16 cellular contexts compared by ENCODE assay signal in the genomic region with DNA sequence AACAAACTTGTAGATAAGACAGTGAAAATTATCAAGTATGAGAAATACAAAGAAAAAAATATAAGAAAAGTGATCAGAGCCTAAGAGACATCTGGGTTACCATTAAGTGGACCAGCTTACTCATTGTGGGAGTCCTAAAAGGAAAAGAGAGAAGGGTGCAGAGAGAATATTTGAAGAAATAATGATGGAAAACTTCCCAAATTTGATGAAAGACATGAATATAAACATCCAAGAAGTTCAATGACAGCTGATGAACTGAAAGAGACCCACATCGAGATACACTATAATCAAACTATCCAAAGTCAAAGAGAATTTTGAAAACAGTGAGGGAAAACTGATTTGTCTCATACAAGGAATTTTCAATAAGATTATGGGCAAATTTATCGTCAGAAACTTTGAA. TPM values are rescaled to one million over a fixed set of nuclear protein-coding genes. Genes with fewer than 3 reads are reported as not detected.
DNase-seq lines count a peak whose midpoint lies in the region; ATAC-seq and TF ChIP-seq lines count a peak whose summit lies in the region.
"Had no signal": no experiment of that assay in that cellular context is flagged by ENCODE, and none has a peak within 500 bp of the region (broad histone marks: within the 10 kb centered on the region; RNA-seq: fewer than 3 reads in every experiment).

No MANE protein-coding gene starts in this region.

- peak overlapping the region; percentile 6 for H3K27ac Mint-ChIP-seq in activated CD8-positive, alpha-beta T cell treated with anti-CD3 and anti-CD28 coated beads for 36 hours
- H3K27ac Mint-ChIP-seq in activated CD8-positive, alpha-beta T cell treated with anti-CD3 and anti-CD28 coated beads, Interleukin-2, amount 10 ng/mL, durations not matched to agents 7 days and 5 days, result no peak overlapping the region
- H3K27ac Mint-ChIP-seq in CD4-positive, alpha-beta memory T cell, result peak overlapping the region; percentile 13 to 85 (median 59)
- H3K27ac Mint-ChIP-seq in T-helper 17 cell, result peak overlapping the region; percentile 94
- H3K27ac Mint-ChIP-seq in naive thymus-derived CD8-positive, alpha-beta T cell, result peak overlapping the region in 9 of 10 donors; percentile 24 to 97 (median 66)
- H3K27ac Mint-ChIP-seq: HFFc6 had no signal

- intact Hi-C loops in activated CD8-positive, alpha-beta T cell treated with anti-CD3 and anti-CD28 coated beads for 36 hours (cut with micrococcal nuclease), result no loop called here
- intact Hi-C loops in CD4-positive, alpha-beta memory T cell (cut with micrococcal nuclease), result no loop called here
- intact Hi-C loops in right lobe of liver (cut with DNase I), result no loop called here
- intact Hi-C loops in OCI-LY7 (cut with micrococcal nuclease; ENCODE audit: unreplicated experiment), result no loop called here

- H3K9me3 Mint-ChIP-seq in activated CD8-positive, alpha-beta T cell treated with anti-CD3 and anti-CD28 coated beads for 36 hours, result peaks cover 21% of the 10 kb centered on the region
- peaks cover 12% of the 10 kb centered on the region for H3K9me3 Mint-ChIP-seq in activated CD8-positive, alpha-beta T cell treated with anti-CD3 and anti-CD28 coated beads, Interleukin-2, amount 10 ng/mL, durations not matched to agents 7 days and 5 days (ENCODE audit: insufficient read depth)
- peaks cover 0 to 11% (median 8%) of the 10 kb centered on the region in 8 donors for H3K9me3 Mint-ChIP-seq in CD4-positive, alpha-beta memory T cell
- H3K9me3 Mint-ChIP-seq in naive thymus-derived CD8-positive, alpha-beta T cell, result peaks cover 6 to 17% (median 12%) of the 10 kb centered on the region in 9 donors
- H3K9me3 Mint-ChIP-seq: HFFc6 had no signal

- H2AFZ ChIP-seq in OCI-LY7 (ENCODE audit: low read length), result no peak overlapping the region

- H3K4me3 ChIP-seq in CD4-positive, alpha-beta memory T cell (ENCODE audit: low read length in 2 of 2), result no peak overlapping the region
- no peak overlapping the region for H3K4me3 ChIP-seq in right lobe of liver
- H3K4me3 ChIP-seq in OCI-LY7 (ENCODE audit: low read depth, low read length, poor library complexity, severe bottlenecking), result no peak overlapping the region
- H3K4me3 ChIP-seq: K562 had no signal

- no peak for TF ChIP-seq CTCF in activated CD8-positive, alpha-beta T cell treated with anti-CD3 and anti-CD28 coated beads for 36 hours (IDR thresholded peaks at IDR 0.05)
- TF ChIP-seq CTCF in right lobe of liver (IDR thresholded peaks at IDR 0.05), result no peak
- TF ChIP-seq CTCF in OCI-LY7 (conservative IDR thresholded peaks at IDR 0.05; ENCODE audit: low read length), result no peak

- peaks cover 21% of the 10 kb centered on the region; the same call in 1 of the 2 replicates for H3K79me2 ChIP-seq in OCI-LY7 (ENCODE audit: insufficient read depth, low read depth, low read length)

- H3K4me1 Mint-ChIP-seq in activated CD8-positive, alpha-beta T cell treated with anti-CD3 and anti-CD28 coated beads for 36 hours (ENCODE audit: low read depth), result peaks cover 86% of the 10 kb centered on the region
- H3K4me1 Mint-ChIP-seq in activated CD8-positive, alpha-beta T cell treated with anti-CD3 and anti-CD28 coated beads, Interleukin-2, amount 10 ng/mL, durations not matched to agents 7 days and 5 days (ENCODE audit: low read depth), result peaks cover 80% of the 10 kb centered on the region
- peaks cover 75 to 99% (median 86%) of the 10 kb centered on the region in 4 donors for H3K4me1 Mint-ChIP-seq in CD4-positive, alpha-beta memory T cell
- H3K4me1 Mint-ChIP-seq in T-helper 17 cell, result peaks cover 65% of the 10 kb centered on the region
- peaks cover 52 to 96% (median 86%) of the 10 kb centered on the region in 4 donors for H3K4me1 Mint-ChIP-seq in naive thymus-derived CD8-positive, alpha-beta T cell

- no peaks in the 10 kb centered on the region for H3K36me3 ChIP-seq in CD4-positive, alpha-beta memory T cell (ENCODE audit: insufficient read depth, low read length)
- H3K36me3 ChIP-seq in right lobe of liver, result no peaks in the 10 kb centered on the region
- H3K36me3 ChIP-seq in OCI-LY7 (ENCODE audit: insufficient read depth, low read length), result peaks cover 51% of the 10 kb centered on the region

- no peak overlapping the region for H3K27ac ChIP-seq in CD4-positive, alpha-beta memory T cell (ENCODE audit: low read depth, low read length)
- no peak overlapping the region for H3K27ac ChIP-seq in right lobe of liver
- no peak overlapping the region for H3K27ac ChIP-seq in OCI-LY7 (ENCODE audit: low read depth, low read length, poor library complexity, severe bottlenecking)

- POLR2A ChIA-PET in activated CD8-positive, alpha-beta T cell treated with anti-CD3 and anti-CD28 coated beads for 36 hours (lab: Charles Lee), result interaction anchor here (0.8 to 3.4 kb wide), 2 partner anchors 14 to 23 kb away, joined by 3 to 10 read pairs; a partner anchor contains a TSS
- POLR2A ChIA-PET in activated CD8-positive, alpha-beta T cell treated with anti-CD3 and anti-CD28 coated beads, Interleukin-2, amount 10 ng/mL, durations not matched to agents 7 days and 5 days (lab: Charles Lee), result interaction anchor here (1.6 to 2.9 kb wide), 3 partner anchors 9 to 152 kb away, joined by 3 to 9 read pairs (median 9); no protein-coding TSS in a partner anchor
- POLR2A ChIA-PET in CD4-positive, alpha-beta memory T cell (lab: Charles Lee; ENCODE audit: partially characterized antibody), result interaction anchor here (1.3 to 23.2 kb wide), 8 partner anchors 11 to 151 kb away, joined by 3 to 728 read pairs (median 10); a partner anchor contains a TSS
- POLR2A ChIA-PET in naive thymus-derived CD8-positive, alpha-beta T cell (lab: Charles Lee), result interaction anchor here (0.5 to 11.4 kb wide), 3 partner anchors 8 to 26 kb away, joined by 3 to 281 read pairs (median 3); no protein-coding TSS in a partner anchor
- POLR2A ChIA-PET in OCI-LY7 (lab: Charles Lee), result interaction anchor here (0.7 to 2.2 kb wide), 6 partner anchors 9 to 111 kb away, joined by 3 to 12 read pairs (median 6); no protein-coding TSS in a partner anchor

- no peaks in the 10 kb centered on the region for H4K20me1 ChIP-seq in OCI-LY7 (ENCODE audit: insufficient read depth, low read length)

- no peaks in the 10 kb centered on the region for H3K27me3 ChIP-seq in CD4-positive, alpha-beta memory T cell (ENCODE audit: insufficient read depth, low read length)
- no peaks in the 10 kb centered on the region for H3K27me3 ChIP-seq in right lobe of liver

- no TSS peak for BruUV-seq in OCI-LY7 (replicated peaks; lab: Mats Ljungman, UMichigan)

- H3K4me3 Mint-ChIP-seq in activated CD8-positive, alpha-beta T cell treated with anti-CD3 and anti-CD28 coated beads for 36 hours, result no peak overlapping the region
- no peak overlapping the region for H3K4me3 Mint-ChIP-seq in activated CD8-positive, alpha-beta T cell treated with anti-CD3 and anti-CD28 coated beads, Interleukin-2, amount 10 ng/mL, durations not matched to agents 7 days and 5 days
- H3K4me3 Mint-ChIP-seq in CD4-positive, alpha-beta memory T cell, result peak overlapping the region in 5 of 8 donors; percentile 10 to 81 (median 65)
- H3K4me3 Mint-ChIP-seq in T-helper 17 cell, result no peak overlapping the region
- peak overlapping the region in 5 of 10 donors; percentile 33 to 51 (median 42) for H3K4me3 Mint-ChIP-seq in naive thymus-derived CD8-positive, alpha-beta T cell
- H3K4me3 Mint-ChIP-seq: HFFc6 had no signal

- CTCF ChIA-PET in activated CD8-positive, alpha-beta T cell treated with anti-CD3 and anti-CD28 coated beads for 36 hours (lab: Charles Lee), result interaction anchor here (1.3 to 8.3 kb wide), 8 partner anchors 9 to 48 kb away, joined by 3 to 119 read pairs (median 6); no protein-coding TSS in a partner anchor
- CTCF ChIA-PET in activated CD8-positive, alpha-beta T cell treated with anti-CD3 and anti-CD28 coated beads, Interleukin-2, amount 10 ng/mL, durations not matched to agents 7 days and 5 days (lab: Charles Lee), result interaction anchor here (0.8 to 12.9 kb wide), 9 partner anchors 11 to 294 kb away, joined by 3 to 448 read pairs (median 4); a partner anchor contains a TSS
- CTCF ChIA-PET in CD4-positive, alpha-beta memory T cell (lab: Charles Lee; ENCODE audit: partially characterized antibody), result interaction anchor here (0.9 to 23.0 kb wide), 4 partner anchors 12 to 36 kb away, joined by 3 to 745 read pairs (median 266); a partner anchor contains a TSS
- CTCF ChIA-PET in OCI-LY7 (lab: Charles Lee; ENCODE audit: unreplicated experiment), result no interaction called here

- peaks cover 100% of the 10 kb centered on the region for H3K4me1 ChIP-seq in CD4-positive, alpha-beta memory T cell (ENCODE audit: insufficient read depth, low read length)
- H3K4me1 ChIP-seq in right lobe of liver, result peaks cover 0 to 3% (median under 1%) of the 10 kb centered on the region in 4 donors
- peaks cover 19% of the 10 kb centered on the region for H3K4me1 ChIP-seq in OCI-LY7 (ENCODE audit: insufficient read depth, low read length, poor library complexity, severe bottlenecking)

- no peaks in the 10 kb centered on the region for H3K27me3 Mint-ChIP-seq in activated CD8-positive, alpha-beta T cell treated with anti-CD3 and anti-CD28 coated beads for 36 hours
- H3K27me3 Mint-ChIP-seq in activated CD8-positive, alpha-beta T cell treated with anti-CD3 and anti-CD28 coated beads, Interleukin-2, amount 10 ng/mL, durations not matched to agents 7 days and 5 days (ENCODE audit: low read depth), result no peaks in the 10 kb centered on the region
- no peaks in the 10 kb centered on the region for H3K27me3 Mint-ChIP-seq in CD4-positive, alpha-beta memory T cell
- H3K27me3 Mint-ChIP-seq in T-helper 17 cell, result no peaks in the 10 kb centered on the region
- no peaks in the 10 kb centered on the region for H3K27me3 Mint-ChIP-seq in naive thymus-derived CD8-positive, alpha-beta T cell

- H3K36me3 Mint-ChIP-seq in activated CD8-positive, alpha-beta T cell treated with anti-CD3 and anti-CD28 coated beads for 36 hours (ENCODE audit: low read depth), result peaks cover 65% of the 10 kb centered on the region
- peaks cover 69% of the 10 kb centered on the region for H3K36me3 Mint-ChIP-seq in activated CD8-positive, alpha-beta T cell treated with anti-CD3 and anti-CD28 coated beads, Interleukin-2, amount 10 ng/mL, durations not matched to agents 7 days and 5 days (ENCODE audit: low read depth)
- H3K36me3 Mint-ChIP-seq in CD4-positive, alpha-beta memory T cell, result peaks cover 42 to 60% of the 10 kb centered on the region in 2 donors
- H3K36me3 Mint-ChIP-seq in T-helper 17 cell (ENCODE audit: low read depth), result peaks cover 18% of the 10 kb centered on the region
- H3K36me3 Mint-ChIP-seq in naive thymus-derived CD8-positive, alpha-beta T cell, result peaks cover 17 to 29% (median 21%) of the 10 kb centered on the region in 3 donors

- ATAC-seq in activated CD8-positive, alpha-beta T cell treated with anti-CD3 and anti-CD28 coated beads for 36 hours, result no peak
- ATAC-seq in activated CD8-positive, alpha-beta T cell treated with anti-CD3 and anti-CD28 coated beads, Interleukin-2, amount 10 ng/mL, durations not matched to agents 7 days and 5 days, result no peak
- ATAC-seq in T-helper 17 cell (no peak), right lobe of liver (no peak)
- no peak for ATAC-seq in naive thymus-derived CD8-positive, alpha-beta T cell
- ATAC-seq: K562 had no signal

- no peak overlapping the region for H3K4me2 ChIP-seq in OCI-LY7 (ENCODE audit: low read length)

- TF ChIP-seq POLR2A in right lobe of liver (IDR thresholded peaks at IDR 0.05), result no peak

- no peaks in the 10 kb centered on the region for H3K9me2 ChIP-seq in OCI-LY7 (ENCODE audit: insufficient read depth, low read length)

- H3K9me3 ChIP-seq in CD4-positive, alpha-beta memory T cell (ENCODE audit: control insufficient read depth in 1 of 2, low read length in 2 of 2), result no peaks in the 10 kb centered on the region
- H3K9me3 ChIP-seq in T-helper 17 cell (ENCODE audit: control insufficient read depth, low read length, poor library complexity, severe bottlenecking), result no peaks in the 10 kb centered on the region
- H3K9me3 ChIP-seq in right lobe of liver, result no peaks in the 10 kb centered on the region
- H3K9me3 ChIP-seq in OCI-LY7 (ENCODE audit: low read length), result peaks cover 24% of the 10 kb centered on the region; the same call in 1 of the 2 replicates

- WGBS in right lobe of liver (ENCODE audit: insufficient coverage, low coverage, low lambda C conversion rate, missing lambda C conversion rate), result 89% methylated on average over 2 of the region's 2 CpGs

- DNase-seq in activated CD8-positive, alpha-beta T cell treated with anti-CD3 and anti-CD28 coated beads for 36 hours, result no peak
- DNase-seq in activated CD8-positive, alpha-beta T cell treated with anti-CD3 and anti-CD28 coated beads, Interleukin-2, amount 10 ng/mL, durations not matched to agents 7 days and 5 days, result no peak
- no peak for DNase-seq in CD4-positive, alpha-beta memory T cell
- DNase-seq in T-helper 17 cell, result no peak
- no peak for DNase-seq in naive thymus-derived CD8-positive, alpha-beta T cell
- no peak for DNase-seq in right lobe of liver
- DNase-seq in OCI-LY7 (ENCODE audit: low spot score), result no peak
- DNase-seq: C1 segment of cervical spinal cord; EL; HFFc6; NCI-H1417; NCI-H187 treated with DMSO at 0.1 percent for 48 hours; NCI-H446; NK-92 treated with Interleukin-12 subunit alpha and Interleukin-12 subunit beta, amount 100 ng/mL, for 24 hours; RPMI8226 had no signal

RNA-seq across cellular contexts. Expression of a gene that starts 22.5 kb away (rescaled TPM):
- total RNA-seq in activated CD8-positive, alpha-beta T cell treated with anti-CD3 and anti-CD28 coated beads for 36 hours, result 10 to 100 TPM; 59.3 to 61.5 TPM
- total RNA-seq in activated CD8-positive, alpha-beta T cell treated with anti-CD3 and anti-CD28 coated beads, Interleukin-2, amount 10 ng/mL, durations not matched to agents 7 days and 5 days, result 10 to 100 TPM; 68.2 to 68.7 TPM
- 100 to 1,000 TPM; 162 to 163 TPM for total RNA-seq in CD4-positive, alpha-beta memory T cell
- 100 to 1,000 TPM in 1 of 2 donors, 10 to 100 TPM in 1; 37.1 to 125 TPM for polyA plus RNA-seq in CD4-positive, alpha-beta memory T cell
- total RNA-seq in T-helper 17 cell (10 to 100 TPM; 75.6 to 90.6 TPM), right lobe of liver (1 to 10 TPM; 3.3 to 9.8 (median 5.0) TPM), OCI-LY7 (2022) (37.7 and 43.8 TPM in 2 replicates)
- 100 to 1,000 TPM; 124 TPM for total RNA-seq in naive thymus-derived CD8-positive, alpha-beta T cell
- polyA plus RNA-seq in naive thymus-derived CD8-positive, alpha-beta T cell, result 100 to 1,000 TPM in 1 of 3 donors, 10 to 100 TPM in 2; 76.5 to 104 (median 95.4) TPM
- total RNA-seq in OCI-LY7 (2014; rRNA removed; shearing (Covaris generic)), result 18.6 and 22.3 TPM in 2 replicates
- total RNA-seq: HFFc6 had no signal

Comparison
In these comparisons a context has a peak if more than half of its experiments do, and no peak if none do; other contexts are left out.
1. H3K4me3 Mint-ChIP-seq: peak in CD4-positive, alpha-beta memory T cell (5 of 8); none in activated CD8-positive, alpha-beta T cell treated with anti-CD3 and anti-CD28 coated beads for 36 hours (single experiment), activated CD8-positive, alpha-beta T cell treated with anti-CD3 and anti-CD28 coated beads, Interleukin-2, amount 10 ng/mL, durations not matched to agents 7 days and 5 days (single experiment) and T-helper 17 cell (single experiment).